ENCODE assay signal across 18 cellular contexts in the genomic region with DNA sequence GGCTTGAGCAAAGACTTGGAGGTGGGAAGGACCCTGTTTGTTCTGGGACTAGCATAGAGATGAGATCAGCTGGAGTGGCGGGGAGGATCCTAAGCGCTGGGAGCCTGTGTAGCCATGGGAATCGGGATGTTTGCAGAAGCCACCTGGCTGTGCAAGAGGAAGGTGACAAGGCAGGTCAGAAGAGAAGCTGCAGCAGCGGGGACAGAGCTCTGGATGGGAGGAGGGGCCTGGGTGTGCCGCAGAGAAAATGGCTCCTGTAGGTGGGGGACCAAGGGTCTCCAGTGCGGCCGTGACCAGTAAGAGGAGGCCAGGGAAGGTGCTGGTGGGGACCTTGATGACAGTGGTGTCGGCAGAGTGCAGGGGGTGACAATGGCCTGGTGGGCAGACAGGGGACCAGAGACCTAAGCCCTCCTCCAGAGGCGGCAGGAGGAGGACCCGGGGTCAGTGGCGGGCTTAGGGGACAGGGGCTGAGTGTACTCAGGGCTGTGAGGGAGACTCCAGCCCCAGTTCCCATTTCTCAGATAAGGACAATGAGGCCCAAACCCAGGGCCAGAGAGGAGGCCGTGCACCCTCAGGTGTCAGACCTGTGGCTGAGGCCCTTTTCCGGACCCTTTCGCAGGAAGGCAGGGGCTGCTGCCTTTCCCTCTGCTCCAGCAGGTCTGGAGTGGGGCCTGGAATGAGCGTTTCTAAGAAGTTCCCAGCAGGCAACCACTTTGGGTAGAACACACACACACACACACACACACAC.
DNase-seq lines count a peak whose midpoint lies in the region; ATAC-seq and TF ChIP-seq lines count a peak whose summit lies in the region.
"Had no signal": no experiment of that assay in that cellular context is flagged by ENCODE, and none has a peak within 500 bp of the region (broad histone marks: within the 10 kb centered on the region; RNA-seq: fewer than 3 reads in every experiment).

No MANE protein-coding gene starts in this region.

- no peak for TF ChIP-seq CTCF in omental fat pad (IDR thresholded peaks at IDR 0.05)
- no peak for TF ChIP-seq CTCF in MM.1S (IDR thresholded peaks at IDR 0.05; ENCODE audit: low read length)

- H3K4me3 ChIP-seq in MM.1S (ENCODE audit: low read length) = no peak overlapping the region
- H3K4me3 ChIP-seq: upper lobe of right lung had no signal

- H3K9ac ChIP-seq in MM.1S (ENCODE audit: low read length) = no peak overlapping the region

- no peaks in the 10 kb centered on the region for H3K9me3 Mint-ChIP-seq in activated T-helper 2 cell treated with anti-CD3 and anti-CD28 coated beads, Interferon-gamma antibody, Interleukin-2, Interleukin-4, amounts not matched to agents 10 μg/mL and 5 μg/mL and 100 μg/mL, durations not matched to agents 14 hours and 24 hours and 36 hours
- H3K9me3 Mint-ChIP-seq: T-helper 2 cell treated with Interferon-gamma antibody and Interleukin-4, amounts not matched to agents 5 μg/mL and 100 μg/mL, for 36 hours had no signal

- no peaks in the 10 kb centered on the region for H3K9me3 ChIP-seq in MM.1S (replicated peaks; ENCODE audit: insufficient read depth, low read length)
- H3K9me3 ChIP-seq: upper lobe of right lung had no signal

- intact Hi-C loops in activated T-helper 2 cell treated with anti-CD3 and anti-CD28 coated beads, Interferon-gamma antibody, Interleukin-2, Interleukin-4, amounts not matched to agents 10 μg/mL and 5 μg/mL and 100 μg/mL, durations not matched to agents 14 hours and 24 hours and 36 hours (cut with micrococcal nuclease) = no loop called here

- DNase-seq in SIG-M5 treated with dmso at 0.1 percent for 504 hours (lab: John Stamatoyannopoulos, UW; ENCODE audit: unreplicated experiment) = peak; percentile 45
- DNase-seq in SIG-M5 (lab: John Stamatoyannopoulos, UW) = no peak
- peak; percentile 68 for DNase-seq in NCI-H187 treated with DMSO at 0.1 percent for 48 hours (lab: John Stamatoyannopoulos, UW)
- DNase-seq in activated T-helper 2 cell treated with anti-CD3 and anti-CD28 coated beads, Interferon-gamma antibody, Interleukin-2, Interleukin-4, amounts not matched to agents 10 μg/mL and 5 μg/mL and 100 μg/mL, durations not matched to agents 14 hours and 24 hours and 36 hours (ENCODE audit: low spot score) = peak; percentile 5
- DNase-seq in omental fat pad (ENCODE audit: low spot score) = peak; percentile 5
- DNase-seq in germinal center (ENCODE audit: low spot score) = no peak
- no peak for DNase-seq in MM.1S
- DNase-seq: caudate nucleus; DMS79; KG1; mesenchymal stem cell; stimulated activated CD4-positive, alpha-beta T cell treated with anti-CD3 and anti-CD28 coated beads, Interleukin-4, amount 100 ng/mL, for 4 hours had no signal

- H3K79me2 ChIP-seq in MM.1S (ENCODE audit: low read length) = no peaks in the 10 kb centered on the region

- H3K36me3 ChIP-seq in MM.1S (replicated peaks; ENCODE audit: insufficient read depth, low read length) = no peaks in the 10 kb centered on the region
- H3K36me3 ChIP-seq: upper lobe of right lung had no signal

- H3K4me3 Mint-ChIP-seq in activated T-helper 2 cell treated with anti-CD3 and anti-CD28 coated beads, Interferon-gamma antibody, Interleukin-2, Interleukin-4, amounts not matched to agents 10 μg/mL and 5 μg/mL and 100 μg/mL, durations not matched to agents 14 hours and 24 hours and 36 hours (ENCODE audit: low read depth) = no peak overlapping the region
- H3K4me3 Mint-ChIP-seq: CD14-positive monocyte; T-helper 2 cell treated with Interferon-gamma antibody and Interleukin-4, amounts not matched to agents 5 μg/mL and 100 μg/mL, for 36 hours had no signal

- no peaks in the 10 kb centered on the region for H3K4me1 Mint-ChIP-seq in activated T-helper 2 cell treated with anti-CD3 and anti-CD28 coated beads, Interferon-gamma antibody, Interleukin-2, Interleukin-4, amounts not matched to agents 10 μg/mL and 5 μg/mL and 100 μg/mL, durations not matched to agents 14 hours and 24 hours and 36 hours (ENCODE audit: low read depth)

- no peak overlapping the region for H3K27ac Mint-ChIP-seq in activated T-helper 2 cell treated with anti-CD3 and anti-CD28 coated beads, Interferon-gamma antibody, Interleukin-2, Interleukin-4, amounts not matched to agents 10 μg/mL and 5 μg/mL and 100 μg/mL, durations not matched to agents 14 hours and 24 hours and 36 hours
- H3K27ac Mint-ChIP-seq: T-helper 2 cell treated with Interferon-gamma antibody and Interleukin-4, amounts not matched to agents 5 μg/mL and 100 μg/mL, for 36 hours had no signal

- H3K4me1 ChIP-seq in MM.1S (ENCODE audit: low read length) = no peaks in the 10 kb centered on the region
- H3K4me1 ChIP-seq: upper lobe of right lung had no signal

- no peaks in the 10 kb centered on the region for H3K36me3 Mint-ChIP-seq in activated T-helper 2 cell treated with anti-CD3 and anti-CD28 coated beads, Interferon-gamma antibody, Interleukin-2, Interleukin-4, amounts not matched to agents 10 μg/mL and 5 μg/mL and 100 μg/mL, durations not matched to agents 14 hours and 24 hours and 36 hours (ENCODE audit: low read depth)
- H3K36me3 Mint-ChIP-seq: CD14-positive monocyte had no signal

- no peaks in the 10 kb centered on the region for H3F3A ChIP-seq in MM.1S (ENCODE audit: insufficient read depth, low read length)

- H2AFZ ChIP-seq in MM.1S (ENCODE audit: low read length) = no peak overlapping the region

- H3K4me2 ChIP-seq in MM.1S (ENCODE audit: low read depth, low read length) = no peak overlapping the region

- no peaks in the 10 kb centered on the region for H4K20me1 ChIP-seq in MM.1S (ENCODE audit: insufficient read depth, low read length)

- no peaks in the 10 kb centered on the region for H3K27me3 Mint-ChIP-seq in activated T-helper 2 cell treated with anti-CD3 and anti-CD28 coated beads, Interferon-gamma antibody, Interleukin-2, Interleukin-4, amounts not matched to agents 10 μg/mL and 5 μg/mL and 100 μg/mL, durations not matched to agents 14 hours and 24 hours and 36 hours (ENCODE audit: low read depth)

- H3K27me3 ChIP-seq in MM.1S (replicated peaks; ENCODE audit: insufficient read depth, low read length) = no peaks in the 10 kb centered on the region; the same call in 1 of the 2 replicates
- H3K27me3 ChIP-seq: upper lobe of right lung had no signal

- no peak overlapping the region for H3K27ac ChIP-seq in MM.1S (ENCODE audit: low read length)
- H3K27ac ChIP-seq: RWPE1, upper lobe of right lung had no signal

- no peaks in the 10 kb centered on the region for H3K9me2 ChIP-seq in MM.1S (replicated peaks; ENCODE audit: insufficient read depth, low read length)

- ATAC-seq in omental fat pad (ENCODE audit: low FRiP score) (no peak), GM18511 (IDR thresholded peaks at IDR 0.05; ENCODE audit: unreplicated experiment) (no peak)
- ATAC-seq: activated CD4-positive, CD25-positive, alpha-beta regulatory T cell treated with anti-CD3 and anti-CD28 coated beads, Interleukin-2, amount 50 U/mL, for 24 hours; upper lobe of right lung had no signal

Comparison
In these comparisons a context has a peak if more than half of its experiments do, and no peak if none do; other contexts are left out.
1. DNase-seq: peak in SIG-M5 treated with dmso at 0.1 percent for 504 hours (single experiment), NCI-H187 treated with DMSO at 0.1 percent for 48 hours (single experiment), activated T-helper 2 cell treated with anti-CD3 and anti-CD28 coated beads, Interferon-gamma antibody, Interleukin-2, Interleukin-4, amounts not matched to agents 10 μg/mL and 5 μg/mL and 100 μg/mL, durations not matched to agents 14 hours and 24 hours and 36 hours (single experiment) and omental fat pad (single experiment); none in SIG-M5 (single experiment), germinal center (single experiment) and MM.1S (single experiment).